Comparison of ENCODE assay signal across 1 cellular context in the genomic region with DNA sequence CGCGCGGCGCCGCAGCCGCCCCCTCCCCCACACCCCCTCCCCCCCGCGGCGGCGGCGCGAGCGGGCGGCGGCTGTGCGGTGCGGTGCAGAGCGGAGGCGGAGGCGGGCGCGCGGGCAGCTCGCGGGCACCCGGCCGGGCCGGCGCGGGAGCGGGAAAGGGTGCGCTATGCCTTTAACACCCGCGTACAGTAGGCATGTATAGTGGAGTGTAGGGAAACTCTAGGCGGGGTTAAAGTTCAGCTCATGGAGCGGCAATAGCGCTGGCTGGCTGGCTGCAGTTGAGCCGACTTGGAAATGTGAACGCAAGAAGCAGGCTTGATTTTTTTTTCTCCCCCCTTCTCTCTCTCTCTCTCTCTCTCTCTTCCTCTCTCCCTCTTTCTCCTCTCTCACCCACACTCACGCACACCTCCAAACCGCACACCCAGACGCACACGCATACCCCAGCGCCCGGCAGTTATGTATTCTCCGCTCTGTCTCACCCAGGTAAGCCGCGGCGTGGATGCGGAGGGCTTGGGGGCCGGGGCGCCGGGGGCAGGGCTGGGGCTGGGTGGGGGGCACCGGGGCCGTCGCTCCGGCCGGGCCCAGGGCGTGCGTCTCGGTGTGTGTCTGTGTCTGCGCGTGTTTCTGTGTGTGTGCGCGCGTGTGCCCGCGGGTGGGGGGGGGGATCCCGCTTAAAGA.
TF ChIP-seq lines count a peak whose summit lies in the region.

A gene (plus strand): TSS at position 226 of the 678 bp plus-strand sequence.

TF ChIP-seq in HepG2, 621 proteins besides CTCF, POLR2A, EP300 and RAD21 (continued from another document):
- TF ChIP-seq, protein P1, sequence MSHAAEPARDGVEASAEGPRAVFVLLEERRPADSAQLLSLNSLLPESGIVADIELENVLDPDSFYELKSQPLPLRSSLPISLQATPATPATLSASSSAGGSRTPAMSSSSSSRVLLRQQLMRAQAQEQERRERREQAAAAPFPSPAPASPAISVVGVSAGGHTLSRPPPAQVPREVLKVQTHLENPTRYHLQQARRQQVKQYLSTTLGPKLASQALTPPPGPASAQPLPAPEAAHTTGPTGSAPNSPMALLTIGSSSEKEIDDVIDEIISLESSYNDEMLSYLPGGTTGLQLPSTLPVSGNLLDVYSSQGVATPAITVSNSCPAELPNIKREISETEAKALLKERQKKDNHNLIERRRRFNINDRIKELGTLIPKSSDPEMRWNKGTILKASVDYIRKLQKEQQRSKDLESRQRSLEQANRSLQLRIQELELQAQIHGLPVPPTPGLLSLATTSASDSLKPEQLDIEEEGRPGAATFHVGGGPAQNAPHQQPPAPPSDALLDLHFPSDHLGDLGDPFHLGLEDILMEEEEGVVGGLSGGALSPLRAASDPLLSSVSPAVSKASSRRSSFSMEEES (CRISPR knock-in tag; IDR thresholded peaks at IDR 0.05): no peak
- TF ChIP-seq TOE1 (CRISPR knock-in tag; IDR thresholded peaks at IDR 0.05): no peak
- TF ChIP-seq SOX13 (IDR thresholded peaks at IDR 0.05): no peak
- TF ChIP-seq SOX13 (CRISPR knock-in tag; conservative IDR thresholded peaks at IDR 0.05 in 1 of 2, IDR thresholded peaks at IDR 0.05 in 1 of 2): peak in 1 of 2 experiments; percentile 24; a peak in 1 of 4 replicates
- TF ChIP-seq DNMT3B (CRISPR knock-in tag; conservative IDR thresholded peaks at IDR 0.05): no peak
- TF ChIP-seq CEBPB (IDR thresholded peaks at IDR 0.05; ENCODE audit: borderline replicate concordance, low read depth, low read length): no peak
- TF ChIP-seq ZNF7 (CRISPR knock-in tag; IDR thresholded peaks at IDR 0.05): no peak
- TF ChIP-seq TBX3 (IDR thresholded peaks at IDR 0.05; ENCODE audit: borderline replicate concordance): no peak
